Comparison of ENCODE assay signal across 8 cellular contexts in genomic region chr14:99602788-99603415, GRCh38. TPM values are rescaled to one million over a fixed set of nuclear protein-coding genes. Genes with fewer than 3 reads are reported as not detected.
DNase-seq lines count a peak whose midpoint lies in the region; ATAC-seq and TF ChIP-seq lines count a peak whose summit lies in the region.

No MANE protein-coding gene starts in this region.

- DNase-seq in activated T-cell treated with anti-CD3 and anti-CD28 coated beads, Interleukin-2, amount 50 U/mL, for 4 hours, result no peak
- DNase-seq in activated T-cell treated with anti-CD3 and anti-CD28 coated beads for 4 hours (no peak), astrocyte of the spinal cord (ENCODE audit: low read depth, low spot score) (no peak), lower lobe of right lung (no peak), thyroid gland (peak in 1 of 2 donors; percentile 19), NCI-H510A treated with DMSO at 0.1 percent for 48 hours (lab: John Stamatoyannopoulos, UW) (no peak), SK-N-DZ (ENCODE audit: low spot score) (no peak), NCI-H1930 (lab: John Stamatoyannopoulos, UW) (no peak)

- no peak for ATAC-seq in activated T-cell treated with anti-CD3 and anti-CD28 coated beads, Interleukin-2, amount 50 U/mL, for 4 hours
- no peak for ATAC-seq in lower lobe of right lung

- intact Hi-C loops in lower lobe of right lung (cut with DNase I), result no loop called here
- intact Hi-C loops in thyroid gland (cut with DNase I), result loop anchor here (10.0 kb wide), 1 partner anchor 82 kb away; the partner anchor contains the start of gene CYP46A1

- no peaks in the 10 kb centered on the region for H3K9me3 Mint-ChIP-seq in activated T-cell treated with anti-CD3 and anti-CD28 coated beads, Interleukin-2, amount 50 U/mL, for 4 hours

- H3K9me3 ChIP-seq in lower lobe of right lung (no peaks in the 10 kb centered on the region), thyroid gland (no peaks in the 10 kb centered on the region)

- H3K4me1 ChIP-seq in lower lobe of right lung, result peaks cover 61% of the 10 kb centered on the region
- H3K4me1 ChIP-seq in thyroid gland, result peaks cover 24 to 48% of the 10 kb centered on the region in 2 donors

- TF ChIP-seq CTCF in astrocyte of the spinal cord (IDR thresholded peaks at IDR 0.05; ENCODE audit: low read depth, low read length) (no peak), lower lobe of right lung (IDR thresholded peaks at IDR 0.05) (no peak), thyroid gland (IDR thresholded peaks at IDR 0.05) (no peak)

- H3K27ac ChIP-seq in lower lobe of right lung (peak overlapping the region; percentile 78), thyroid gland (peak overlapping the region; percentile 45 to 88 (median 77))

- H3K4me3 ChIP-seq in astrocyte of the spinal cord (ENCODE audit: low read depth, low read length) (peak overlapping the region; percentile 48), lower lobe of right lung (peak overlapping the region; percentile 89), thyroid gland (replicated peaks in 1 of 3) (peak overlapping the region; percentile 4 to 45 (median 6))

- WGBS in thyroid gland, 2 donors, result 36% methylated on average over 16 of the region's 53 CpGs; no CpG with 5 or more reads in 1 of the 2 donors

- peak overlapping the region; percentile 73 for H3K4me3 Mint-ChIP-seq in activated T-cell treated with anti-CD3 and anti-CD28 coated beads, Interleukin-2, amount 50 U/mL, for 4 hours

- H3K36me3 Mint-ChIP-seq in activated T-cell treated with anti-CD3 and anti-CD28 coated beads, Interleukin-2, amount 50 U/mL, for 4 hours (ENCODE audit: insufficient read depth), result no peaks in the 10 kb centered on the region

- in situ Hi-C loops in astrocyte of the spinal cord (cut with HindIII; ENCODE audit: low sequenced_read_pairs), result no loop called here

- no peak for TF ChIP-seq POLR2A in thyroid gland (IDR thresholded peaks at IDR 0.05)

- H3K4me1 Mint-ChIP-seq in activated T-cell treated with anti-CD3 and anti-CD28 coated beads, Interleukin-2, amount 50 U/mL, for 4 hours (ENCODE audit: low read depth), result peaks cover 24% of the 10 kb centered on the region

- H3K27me3 ChIP-seq in lower lobe of right lung (ENCODE audit: low read depth), result peaks cover 6% of the 10 kb centered on the region
- no peaks in the 10 kb centered on the region for H3K27me3 ChIP-seq in thyroid gland

- H3K27me3 Mint-ChIP-seq in activated T-cell treated with anti-CD3 and anti-CD28 coated beads, Interleukin-2, amount 50 U/mL, for 4 hours (ENCODE audit: low read depth), result no peaks in the 10 kb centered on the region

- H3K36me3 ChIP-seq in lower lobe of right lung (no peaks in the 10 kb centered on the region), thyroid gland (no peaks in the 10 kb centered on the region)

RNA-seq across cellular contexts. Expression of gene CCDC85C, which starts 1.1 kb away (rescaled TPM):
- 10 to 100 TPM in 1 of 3 donors, 1 to 10 TPM in 2; 3.8 to 11.1 (median 3.8) TPM for total RNA-seq in activated T-cell treated with anti-CD3 and anti-CD28 coated beads, Interleukin-2, amount 50 U/mL, for 4 hours
- total RNA-seq in lower lobe of right lung (15.3 TPM), thyroid gland (10 to 100 TPM in 3 of 4 donors, 1 to 10 TPM in 1; 8.6 to 28.3 (median 17.3) TPM)
- 20.3 and 23.2 TPM in 2 replicates for polyA plus RNA-seq in SK-N-DZ (2014; cell fraction: cytosol; rRNA removed)
- 13.6 and 14.7 TPM in 2 replicates for polyA plus RNA-seq in SK-N-DZ (2014; cell fraction: nucleus; rRNA removed)

RNA-seq across cellular contexts. Expression of gene HHIPL1, which starts 42.0 kb away (rescaled TPM):
- not detected for total RNA-seq in activated T-cell treated with anti-CD3 and anti-CD28 coated beads, Interleukin-2, amount 50 U/mL, for 4 hours
- total RNA-seq in lower lobe of right lung (1.6 TPM), thyroid gland (1 to 10 TPM in 3 of 4 donors, under 1 TPM in 1; 0.98 to 2.7 (median 1.1) TPM)
- polyA plus RNA-seq in SK-N-DZ (2014; cell fraction: cytosol; rRNA removed), result not detected in 2 replicates
- polyA plus RNA-seq in SK-N-DZ (2014; cell fraction: nucleus; rRNA removed), result not detected in 2 replicates

Comparison
In these comparisons a context has a peak if more than half of its experiments do, and no peak if none do; other contexts are left out.
1. H3K4me3 ChIP-seq: peak in every context shown above with its lines; median percentile 89 in lower lobe of right lung; 48 in astrocyte of the spinal cord; 6 in thyroid gland.